ENCODE assay signal across 15 cellular contexts in the genomic region with DNA sequence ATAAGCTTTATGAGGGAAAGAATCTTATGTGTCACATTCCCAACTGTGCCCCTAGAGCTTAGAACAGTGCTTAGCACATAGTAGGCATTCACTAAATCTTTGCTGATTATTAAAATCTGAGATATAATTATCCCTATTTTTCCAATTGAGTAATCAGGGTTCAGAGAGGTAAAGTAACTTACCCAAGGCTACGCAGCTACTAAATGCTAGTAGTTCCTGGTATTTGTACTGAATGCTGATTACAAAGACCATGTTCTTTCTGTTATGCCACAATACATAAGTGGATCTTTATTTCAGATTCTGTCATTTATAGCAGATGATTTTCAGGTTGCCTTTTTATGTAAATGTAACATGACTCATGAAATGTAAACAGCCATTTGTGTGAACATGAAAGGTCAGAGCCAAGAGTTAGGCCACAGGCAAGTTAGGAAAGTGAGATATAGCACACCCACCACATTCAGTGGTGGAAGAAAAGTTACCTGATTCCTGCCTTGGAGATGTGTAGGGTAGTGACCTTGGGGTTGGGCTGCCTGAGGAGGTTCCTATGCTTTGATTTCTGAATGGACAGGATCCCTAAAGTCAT.
DNase-seq lines count a peak whose midpoint lies in the region; ATAC-seq, FAIRE-seq and TF ChIP-seq lines count a peak whose summit lies in the region.
"Had no signal": no experiment of that assay in that cellular context is flagged by ENCODE, and none has a peak within 500 bp of the region (broad histone marks: within the 10 kb centered on the region; RNA-seq: fewer than 3 reads in every experiment).

No MANE protein-coding gene starts in this region.

- no peak overlapping the region for H3K9ac ChIP-seq in neuronal stem cell (ENCODE audit: low read depth, low read length, poor library complexity)
- H3K9ac ChIP-seq: KMS-11, SK-N-SH had no signal

- peaks cover 56% of the 10 kb centered on the region for H3K4me1 ChIP-seq in Panc1 (ENCODE audit: control insufficient read depth, insufficient read depth, low read length)
- H3K4me1 ChIP-seq in neuronal stem cell (ENCODE audit: control insufficient read depth in 2 of 2, insufficient read depth in 1 of 2, low read depth in 1 of 2, low read length in 2 of 2): peaks cover under 1 to 4% of the 10 kb centered on the region in 2 donors
- H3K4me1 ChIP-seq: uterus had no signal

- intact Hi-C loops in activated CD8-positive, alpha-beta T cell treated with anti-CD3 and anti-CD28 coated beads for 36 hours (cut with micrococcal nuclease): no loop called here
- intact Hi-C loops in Panc1 (cut with micrococcal nuclease; ENCODE audit: unreplicated experiment): no loop called here

- H3K9me3 Mint-ChIP-seq in activated CD8-positive, alpha-beta T cell treated with anti-CD3 and anti-CD28 coated beads for 36 hours: no peaks in the 10 kb centered on the region
- no peaks in the 10 kb centered on the region for H3K9me3 Mint-ChIP-seq in activated CD8-positive, alpha-beta T cell treated with anti-CD3 and anti-CD28 coated beads, Interleukin-2, amount 10 ng/mL, durations not matched to agents 7 days and 5 days (ENCODE audit: insufficient read depth)
- H3K9me3 Mint-ChIP-seq in stimulated activated naive CD8-positive, alpha-beta T cell treated with anti-CD3 and anti-CD28 coated beads, Interleukin-15, amount 100 ng/mL, for 72 hours: no peaks in the 10 kb centered on the region

- H3K27ac ChIP-seq in Panc1 (ENCODE audit: low read length) (peak overlapping the region; percentile 81), neuronal stem cell (replicated peaks; ENCODE audit: low read length) (no peak overlapping the region)
- H3K27ac ChIP-seq: esophagus muscularis mucosa, KMS-11, uterus had no signal

- POLR2A ChIA-PET in activated CD8-positive, alpha-beta T cell treated with anti-CD3 and anti-CD28 coated beads for 36 hours (lab: Charles Lee): no interaction called here
- POLR2A ChIA-PET in activated CD8-positive, alpha-beta T cell treated with anti-CD3 and anti-CD28 coated beads, Interleukin-2, amount 10 ng/mL, durations not matched to agents 7 days and 5 days (lab: Charles Lee): no interaction called here
- POLR2A ChIA-PET in Panc1 (lab: Charles Lee): no interaction called here

- ATAC-seq in activated CD8-positive, alpha-beta T cell treated with anti-CD3 and anti-CD28 coated beads for 36 hours: peak; percentile 55
- ATAC-seq in activated CD8-positive, alpha-beta T cell treated with anti-CD3 and anti-CD28 coated beads, Interleukin-2, amount 10 ng/mL, durations not matched to agents 7 days and 5 days: no peak
- ATAC-seq in Panc1 (peak; percentile 56), HG03439 (IDR thresholded peaks at IDR 0.05; ENCODE audit: unreplicated experiment) (no peak)
- ATAC-seq in stimulated activated naive CD8-positive, alpha-beta T cell treated with anti-CD3 and anti-CD28 coated beads, Interleukin-15, amount 100 ng/mL, for 72 hours: peak; percentile 43

- H2BK15ac ChIP-seq in neuronal stem cell (ENCODE audit: low read length): no peak overlapping the region

- H4K91ac ChIP-seq in neuronal stem cell (ENCODE audit: low read depth, low read length, poor library complexity): no peak overlapping the region

- H3K9me3 ChIP-seq in Panc1 (ENCODE audit: control insufficient read depth, insufficient read depth, low read depth, low read length) (no peaks in the 10 kb centered on the region), neuronal stem cell (replicated peaks in 1 of 2; ENCODE audit: control insufficient read depth in 2 of 2, insufficient read depth in 1 of 2, low read depth in 1 of 2, low read length in 2 of 2) (peaks cover 0 to 3% of the 10 kb centered on the region in 2 donors)
- H3K9me3 ChIP-seq: esophagus muscularis mucosa, SK-N-SH, uterus had no signal

- H4K8ac ChIP-seq in neuronal stem cell (ENCODE audit: low read depth, low read length): no peak overlapping the region

- H3K18ac ChIP-seq in neuronal stem cell (ENCODE audit: low read length): no peak overlapping the region

- no peak overlapping the region for H3K27ac Mint-ChIP-seq in activated CD8-positive, alpha-beta T cell treated with anti-CD3 and anti-CD28 coated beads for 36 hours
- H3K27ac Mint-ChIP-seq in activated CD8-positive, alpha-beta T cell treated with anti-CD3 and anti-CD28 coated beads, Interleukin-2, amount 10 ng/mL, durations not matched to agents 7 days and 5 days: no peak overlapping the region
- H3K27ac Mint-ChIP-seq in stimulated activated naive CD8-positive, alpha-beta T cell treated with anti-CD3 and anti-CD28 coated beads, Interleukin-15, amount 100 ng/mL, for 72 hours: no peak overlapping the region

- no peak overlapping the region for H3K4ac ChIP-seq in neuronal stem cell (ENCODE audit: low read length)

- H2BK5ac ChIP-seq in neuronal stem cell (ENCODE audit: low read length): no peak overlapping the region

- peaks cover 2% of the 10 kb centered on the region for H3K36me3 Mint-ChIP-seq in activated CD8-positive, alpha-beta T cell treated with anti-CD3 and anti-CD28 coated beads for 36 hours (ENCODE audit: low read depth)
- no peaks in the 10 kb centered on the region for H3K36me3 Mint-ChIP-seq in activated CD8-positive, alpha-beta T cell treated with anti-CD3 and anti-CD28 coated beads, Interleukin-2, amount 10 ng/mL, durations not matched to agents 7 days and 5 days (ENCODE audit: low read depth)

- DNase-seq in activated CD8-positive, alpha-beta T cell treated with anti-CD3 and anti-CD28 coated beads for 36 hours: no peak
- DNase-seq in activated CD8-positive, alpha-beta T cell treated with anti-CD3 and anti-CD28 coated beads, Interleukin-2, amount 10 ng/mL, durations not matched to agents 7 days and 5 days: no peak
- DNase-seq in Panc1 (ENCODE audit: low read depth, low spot score): no peak
- peak; percentile 50 for DNase-seq in fibroblast of mammary gland (ENCODE audit: low read depth)
- no peak for DNase-seq in stimulated activated naive CD8-positive, alpha-beta T cell treated with anti-CD3 and anti-CD28 coated beads, Interleukin-15, amount 100 ng/mL, for 72 hours
- DNase-seq in neuronal stem cell (ENCODE audit: low spot score): no peak
- DNase-seq in HTR-8/SVneo (ENCODE audit: insufficient read length, low spot score): no peak
- DNase-seq: DMS 273 treated with DMSO at 0.1 percent for 48 hours; NCI-H1930; SK-N-SH; stimulated activated CD4-positive, alpha-beta T cell treated with anti-CD3 and anti-CD28 coated beads, Interleukin-15, amount 100 ng/mL, for 24 hours; uterus had no signal

- H3K4me1 Mint-ChIP-seq in activated CD8-positive, alpha-beta T cell treated with anti-CD3 and anti-CD28 coated beads for 36 hours (ENCODE audit: low read depth): peaks cover 36% of the 10 kb centered on the region
- no peaks in the 10 kb centered on the region for H3K4me1 Mint-ChIP-seq in activated CD8-positive, alpha-beta T cell treated with anti-CD3 and anti-CD28 coated beads, Interleukin-2, amount 10 ng/mL, durations not matched to agents 7 days and 5 days (ENCODE audit: low read depth)
- peaks cover 31% of the 10 kb centered on the region for H3K4me1 Mint-ChIP-seq in stimulated activated naive CD8-positive, alpha-beta T cell treated with anti-CD3 and anti-CD28 coated beads, Interleukin-15, amount 100 ng/mL, for 72 hours

- WGBS in neuronal stem cell (ENCODE audit: extremely low coverage in 2 of 2, insufficient read length in 2 of 2, insufficient replicate concordance in 1 of 2), 2 donors: no CpG with 5 or more reads among the region's 1 CpG

- no peak overlapping the region for H2BK12ac ChIP-seq in neuronal stem cell (ENCODE audit: low read length)

- no peak for FAIRE-seq in HTR-8/SVneo (lab: Jason Lieb, UNC)

- no peaks in the 10 kb centered on the region for H3K27me3 ChIP-seq in Panc1 (ENCODE audit: control insufficient read depth, insufficient read depth, low read length)
- no peaks in the 10 kb centered on the region for H3K27me3 ChIP-seq in neuronal stem cell (ENCODE audit: control insufficient read depth in 3 of 3, insufficient read depth in 3 of 3, low read depth in 1 of 3, low read length in 3 of 3)
- H3K27me3 ChIP-seq: esophagus muscularis mucosa, uterus had no signal

- H3K23ac ChIP-seq in neuronal stem cell (ENCODE audit: low read depth, low read length, poor library complexity): no peak overlapping the region

- H3K4me3 ChIP-seq in Panc1 (ENCODE audit: low read depth in 2 of 2, low read length in 2 of 2) (no peak overlapping the region), fibroblast of mammary gland (ENCODE audit: control insufficient read depth, low read depth, low read length) (no peak overlapping the region), neuronal stem cell (ENCODE audit: low read length in 2 of 2) (no peak overlapping the region)
- H3K4me3 ChIP-seq: esophagus muscularis mucosa, uterus had no signal

- BruUV-seq in Panc1 (replicated peaks; lab: Mats Ljungman, UMichigan): no TSS peak

- H3K79me1 ChIP-seq in neuronal stem cell (ENCODE audit: low read depth, low read length): no peaks in the 10 kb centered on the region

- H2AK5ac ChIP-seq in neuronal stem cell (ENCODE audit: low read depth, low read length): no peak overlapping the region

- H2AFZ ChIP-seq in neuronal stem cell (ENCODE audit: low read length): no peak overlapping the region

- CTCF ChIA-PET in activated CD8-positive, alpha-beta T cell treated with anti-CD3 and anti-CD28 coated beads for 36 hours (lab: Charles Lee): no interaction called here
- CTCF ChIA-PET in activated CD8-positive, alpha-beta T cell treated with anti-CD3 and anti-CD28 coated beads, Interleukin-2, amount 10 ng/mL, durations not matched to agents 7 days and 5 days (lab: Charles Lee): no interaction called here
- CTCF ChIA-PET in Panc1 (lab: Charles Lee): no interaction called here

- in situ Hi-C loops in Panc1 (cut with HindIII; ENCODE audit: low pct_unique_long_range_greater_than_20kb, low sequenced_read_pairs): no loop called here

- H3K14ac ChIP-seq in neuronal stem cell (ENCODE audit: low read length): no peak overlapping the region

- no peak overlapping the region for H2BK120ac ChIP-seq in neuronal stem cell (ENCODE audit: low read depth, low read length)

- H3K4me3 Mint-ChIP-seq in activated CD8-positive, alpha-beta T cell treated with anti-CD3 and anti-CD28 coated beads for 36 hours: no peak overlapping the region
- H3K4me3 Mint-ChIP-seq in activated CD8-positive, alpha-beta T cell treated with anti-CD3 and anti-CD28 coated beads, Interleukin-2, amount 10 ng/mL, durations not matched to agents 7 days and 5 days: no peak overlapping the region
- H3K4me3 Mint-ChIP-seq in stimulated activated naive CD8-positive, alpha-beta T cell treated with anti-CD3 and anti-CD28 coated beads, Interleukin-15, amount 100 ng/mL, for 72 hours: no peak overlapping the region

- no peak for TF ChIP-seq CTCF in activated CD8-positive, alpha-beta T cell treated with anti-CD3 and anti-CD28 coated beads for 36 hours (IDR thresholded peaks at IDR 0.05)
- TF ChIP-seq CTCF in Panc1 (IDR thresholded peaks at IDR 0.05) (no peak), fibroblast of mammary gland (conservative IDR thresholded peaks at IDR 0.05; ENCODE audit: control insufficient read depth, insufficient read depth, low read depth, low read length) (no peak)

- H3K36me3 ChIP-seq in Panc1 (ENCODE audit: control insufficient read depth, insufficient read depth, low read length): no peaks in the 10 kb centered on the region
- no peaks in the 10 kb centered on the region for H3K36me3 ChIP-seq in neuronal stem cell (replicated peaks in 1 of 2; ENCODE audit: control insufficient read depth in 2 of 2, insufficient read depth in 2 of 2, low read length in 2 of 2)
- H3K36me3 ChIP-seq: esophagus muscularis mucosa, uterus had no signal

- H3K4me2 ChIP-seq in neuronal stem cell (ENCODE audit: insufficient read depth, low read length, poor library complexity, severe bottlenecking): no peak overlapping the region
- H3K4me2 ChIP-seq: KMS-11, SK-N-SH had no signal

- no peaks in the 10 kb centered on the region for H3K27me3 Mint-ChIP-seq in activated CD8-positive, alpha-beta T cell treated with anti-CD3 and anti-CD28 coated beads for 36 hours
- no peaks in the 10 kb centered on the region for H3K27me3 Mint-ChIP-seq in activated CD8-positive, alpha-beta T cell treated with anti-CD3 and anti-CD28 coated beads, Interleukin-2, amount 10 ng/mL, durations not matched to agents 7 days and 5 days (ENCODE audit: low read depth)
- no peaks in the 10 kb centered on the region for H3K27me3 Mint-ChIP-seq in stimulated activated naive CD8-positive, alpha-beta T cell treated with anti-CD3 and anti-CD28 coated beads, Interleukin-15, amount 100 ng/mL, for 72 hours

Comparison
In these comparisons a context has a peak if more than half of its experiments do, and no peak if none do; other contexts are left out.
1. ATAC-seq: peak in activated CD8-positive, alpha-beta T cell treated with anti-CD3 and anti-CD28 coated beads for 36 hours (single experiment), Panc1 (single experiment) and stimulated activated naive CD8-positive, alpha-beta T cell treated with anti-CD3 and anti-CD28 coated beads, Interleukin-15, amount 100 ng/mL, for 72 hours (single experiment); none in activated CD8-positive, alpha-beta T cell treated with anti-CD3 and anti-CD28 coated beads, Interleukin-2, amount 10 ng/mL, durations not matched to agents 7 days and 5 days (single experiment) and HG03439 (single experiment).